In the genomic region with DNA sequence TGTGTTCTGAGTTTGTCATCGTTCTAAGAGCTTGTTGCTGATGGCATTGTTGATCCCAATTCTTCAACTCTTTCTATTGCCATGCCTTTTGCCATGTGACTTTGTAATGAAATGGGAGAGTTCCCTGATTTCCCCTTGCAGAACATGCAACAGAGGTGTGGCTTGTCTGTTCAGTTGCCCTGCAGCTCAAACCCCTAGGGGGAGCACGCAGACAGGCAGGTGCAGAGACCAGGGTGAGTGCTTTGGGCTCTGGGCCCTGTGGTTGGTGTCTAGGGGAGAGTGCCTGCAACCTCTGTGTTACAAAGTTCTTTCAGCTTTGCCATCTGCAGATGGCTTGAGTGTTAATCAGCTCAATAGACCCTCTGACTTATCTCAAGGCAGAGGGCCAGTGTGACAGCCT, we compare ENCODE assay signal across 8 cellular contexts.
A peak's percentile ranks its signal among the peaks of the same experiment; 100 is the strongest.
DNase-seq lines count a peak whose midpoint lies in the region; ATAC-seq and TF ChIP-seq lines count a peak whose summit lies in the region.

No MANE protein-coding gene starts in this region.

- POLR2A ChIA-PET in Caco-2 (lab: Charles Lee) = no interaction called here

- H3K9me3 Mint-ChIP-seq in Caco-2 (ENCODE audit: unreplicated experiment) = no peaks in the 10 kb centered on the region

- DNase-seq in Caco-2 (peak; percentile 32 to 35), NCI-H524 treated with DMSO at 0.1 percent for 48 hours (lab: John Stamatoyannopoulos, UW) (peak; percentile 52), epithelial cell of proximal tubule (ENCODE audit: low read depth) (no peak), DMS79 treated with DMSO at 0.1 percent for 48 hours (lab: John Stamatoyannopoulos, UW) (no peak), breast epithelium (ENCODE audit: low spot score in 2 of 2) (no peak), upper lobe of left lung (no peak), NCI-H2081 treated with DMSO at 0.1 percent for 48 hours (lab: John Stamatoyannopoulos, UW) (no peak)

- no peak overlapping the region for H3K4me3 ChIP-seq in Caco-2 (ENCODE audit: low read depth, low read length)
- no peak overlapping the region for H3K4me3 ChIP-seq in epithelial cell of proximal tubule (ENCODE audit: low read depth, low read length)
- H3K4me3 ChIP-seq in breast epithelium = no peak overlapping the region
- no peak overlapping the region for H3K4me3 ChIP-seq in upper lobe of left lung

- H3K4me1 ChIP-seq in Caco-2 (no peaks in the 10 kb centered on the region), breast epithelium (no peaks in the 10 kb centered on the region), upper lobe of left lung (no peaks in the 10 kb centered on the region)

- H3K27me3 ChIP-seq in Caco-2 (replicated peaks; ENCODE audit: control insufficient read depth, insufficient read depth, low read length) (no peaks in the 10 kb centered on the region), breast epithelium (peaks cover 0 to 32% of the 10 kb centered on the region in 2 donors), upper lobe of left lung (no peaks in the 10 kb centered on the region)

- no peak overlapping the region for H3K4me3 Mint-ChIP-seq in Caco-2 (ENCODE audit: unreplicated experiment)

- TF ChIP-seq EP300 in upper lobe of left lung (IDR thresholded peaks at IDR 0.05) = no peak

- intact Hi-C loops in Caco-2 (cut with micrococcal nuclease; ENCODE audit: unreplicated experiment) (no loop called here), breast epithelium (cut with DNase I; ENCODE audit: low total_unique reads) (loop anchor here (5.0 kb wide), 2 partner anchors 393 to 508 kb away; no protein-coding TSS in a partner anchor)

- no peaks in the 10 kb centered on the region for H3K27me3 Mint-ChIP-seq in Caco-2 (ENCODE audit: insufficient read depth, unreplicated experiment)

- no peak overlapping the region for H3K27ac Mint-ChIP-seq in Caco-2 (ENCODE audit: unreplicated experiment)

- no peaks in the 10 kb centered on the region for H3K4me1 Mint-ChIP-seq in Caco-2 (ENCODE audit: low read depth, unreplicated experiment)

- BruUV-seq in Caco-2 (replicated peaks; lab: Mats Ljungman, UMichigan) = no TSS peak

- ATAC-seq in GM18867 (IDR thresholded peaks at IDR 0.05; ENCODE audit: unreplicated experiment) (peak; percentile 82), upper lobe of left lung (ENCODE audit: low FRiP score in 2 of 2) (no peak)

- TF ChIP-seq CTCF in Caco-2 (IDR thresholded peaks at IDR 0.05; ENCODE audit: insufficient read depth in 1 of 2, low read depth in 1 of 2, low read length in 1 of 2, severe bottlenecking in 1 of 2, unreplicated experiment in 1 of 2) (peak in 1 of 2 experiments; percentile 37), epithelial cell of proximal tubule (conservative IDR thresholded peaks at IDR 0.05; ENCODE audit: low read depth, low read length) (peak; percentile 47), breast epithelium (IDR thresholded peaks at IDR 0.05) (no peak), upper lobe of left lung (IDR thresholded peaks at IDR 0.05) (peak in 1 of 6 experiments; percentile 4)

- TF ChIP-seq POLR2A in breast epithelium (IDR thresholded peaks at IDR 0.05) (no peak), upper lobe of left lung (IDR thresholded peaks at IDR 0.05) (no peak)

- H3K36me3 ChIP-seq in Caco-2 (ENCODE audit: control insufficient read depth, insufficient read depth, low read length) (no peaks in the 10 kb centered on the region), breast epithelium (no peaks in the 10 kb centered on the region), upper lobe of left lung (no peaks in the 10 kb centered on the region)

- H3K27ac ChIP-seq in breast epithelium (no peak overlapping the region), upper lobe of left lung (no peak overlapping the region)

- no peaks in the 10 kb centered on the region for H3K36me3 Mint-ChIP-seq in Caco-2 (ENCODE audit: insufficient read depth, unreplicated experiment)

- WGBS in upper lobe of left lung, 2 donors = 43 to 82% methylated on average over 2 of the region's 2 CpGs

- H3K9me3 ChIP-seq in Caco-2 (no peaks in the 10 kb centered on the region), breast epithelium (no peaks in the 10 kb centered on the region), upper lobe of left lung (no peaks in the 10 kb centered on the region)

- CTCF ChIA-PET in Caco-2 (lab: Charles Lee) = no interaction called here

Comparison
In these comparisons a context has a peak if more than half of its experiments do, and no peak if none do; other contexts are left out.
1. DNase-seq: peak in Caco-2 (2 of 2) and NCI-H524 treated with DMSO at 0.1 percent for 48 hours (single experiment); none in epithelial cell of proximal tubule (single experiment), DMS79 treated with DMSO at 0.1 percent for 48 hours (single experiment), breast epithelium (0 of 2), upper lobe of left lung (0 of 2) and NCI-H2081 treated with DMSO at 0.1 percent for 48 hours (single experiment).